ENCODE assay signal across 12 cellular contexts in genomic region chr1:147167361-147167760, GRCh38.
A peak's percentile ranks its signal among the peaks of the same experiment; 100 is the strongest.
DNase-seq lines count a peak whose midpoint lies in the region; ATAC-seq, FAIRE-seq and TF ChIP-seq lines count a peak whose summit lies in the region.
"Had no signal": no experiment of that assay in that cellular context is flagged by ENCODE, and none has a peak within 500 bp of the region (broad histone marks: within the 10 kb centered on the region; RNA-seq: fewer than 3 reads in every experiment).

No MANE protein-coding gene starts in this region.

- peak overlapping the region; percentile 93 for H3K27ac ChIP-seq in epithelial cell of prostate
- H3K27ac ChIP-seq: KMS-11 had no signal

- no peak for ATAC-seq in GM21526 (IDR thresholded peaks at IDR 0.05; ENCODE audit: low FRiP score, unreplicated experiment)

- peak; percentile 98 for FAIRE-seq in RCC 7860 (lab: Jason Lieb, UNC)

- no peak for TF ChIP-seq CTCF in retinal pigment epithelial cell (conservative IDR thresholded peaks at IDR 0.05; ENCODE audit: low read depth, low read length)

- no peak overlapping the region for H3K4me3 ChIP-seq in retinal pigment epithelial cell (ENCODE audit: low read length)

- DNase-seq in ELR (ENCODE audit: low read depth) (peak; percentile 97), RCC 7860 (ENCODE audit: low spot score) (peak; percentile 98), epithelial cell of prostate (ENCODE audit: low read depth, low spot score) (peak; percentile 90), retinal pigment epithelial cell (ENCODE audit: low read depth) (peak; percentile 62), NCI-H1436 (lab: John Stamatoyannopoulos, UW) (no peak), NCI-H526 treated with DMSO at 0.1 percent for 48 hours (lab: John Stamatoyannopoulos, UW) (no peak)
- no peak for DNase-seq in stimulated activated CD4-positive, alpha-beta T cell treated with anti-CD3 and anti-CD28 coated beads, Interleukin-1b, Interleukin-23, amount 100 ng/mL, for 48 hours
- DNase-seq: DND-41, glutamatergic neuron, naive B cell had no signal

Comparison
In these comparisons a context has a peak if more than half of its experiments do, and no peak if none do; other contexts are left out.
1. DNase-seq: peak in ELR (single experiment), RCC 7860 (single experiment), epithelial cell of prostate (single experiment) and retinal pigment epithelial cell (single experiment); none in NCI-H1436 (single experiment), NCI-H526 treated with DMSO at 0.1 percent for 48 hours (single experiment) and stimulated activated CD4-positive, alpha-beta T cell treated with anti-CD3 and anti-CD28 coated beads, Interleukin-1b, Interleukin-23, amount 100 ng/mL, for 48 hours (single experiment).